10 cellular contexts compared by ENCODE assay signal in genomic region chr18:13465476-13465875, GRCh38.
DNase-seq lines count a peak whose midpoint lies in the region; ATAC-seq, FAIRE-seq and TF ChIP-seq lines count a peak whose summit lies in the region.
"Had no signal": no experiment of that assay in that cellular context is flagged by ENCODE, and none has a peak within 500 bp of the region (broad histone marks: within the 10 kb centered on the region; RNA-seq: fewer than 3 reads in every experiment).

No MANE protein-coding gene starts in this region.

- no peak overlapping the region for H3K27ac Mint-ChIP-seq in astrocyte (ENCODE audit: unreplicated experiment)
- peak overlapping the region; percentile 88 to 99 (median 95) for H3K27ac Mint-ChIP-seq in naive thymus-derived CD4-positive, alpha-beta T cell

- peaks cover under 1% of the 10 kb centered on the region for H3K9me3 Mint-ChIP-seq in astrocyte (ENCODE audit: unreplicated experiment)
- peaks cover 2 to 20% (median 13%) of the 10 kb centered on the region in 11 donors for H3K9me3 Mint-ChIP-seq in naive thymus-derived CD4-positive, alpha-beta T cell

- peaks cover 5% of the 10 kb centered on the region for H3K4me1 Mint-ChIP-seq in astrocyte (ENCODE audit: low read depth, unreplicated experiment)
- H3K4me1 Mint-ChIP-seq in naive thymus-derived CD4-positive, alpha-beta T cell: peaks cover 46 to 90% (median 84%) of the 10 kb centered on the region in 7 donors

- no peak overlapping the region for H3K4me3 Mint-ChIP-seq in astrocyte (ENCODE audit: unreplicated experiment)
- peak overlapping the region; percentile 87 to 100 (median 94) for H3K4me3 Mint-ChIP-seq in naive thymus-derived CD4-positive, alpha-beta T cell

- peak; percentile 40 for DNase-seq in GDM1 (lab: John Stamatoyannopoulos, UW)
- no peak for DNase-seq in astrocyte (ENCODE audit: low read depth)
- no peak for DNase-seq in naive thymus-derived CD4-positive, alpha-beta T cell
- no peak for DNase-seq in NCI-H2107 (lab: John Stamatoyannopoulos, UW)
- DNase-seq in NCI-H2227 treated with DMSO at 0.1 percent for 48 hours (lab: John Stamatoyannopoulos, UW): no peak
- no peak for DNase-seq in NAMALWA (ENCODE audit: low spot score)

- peak overlapping the region; percentile 64 for H3K4me2 ChIP-seq in astrocyte (ENCODE audit: low read length)

- H4K20me1 ChIP-seq in astrocyte (ENCODE audit: insufficient read depth, low read length): no peaks in the 10 kb centered on the region

- H3K36me3 ChIP-seq in astrocyte (ENCODE audit: insufficient read depth, low read length): no peaks in the 10 kb centered on the region
- H3K36me3 ChIP-seq in naive thymus-derived CD4-positive, alpha-beta T cell (ENCODE audit: control insufficient read depth in 2 of 3, insufficient read depth in 3 of 3, low read length in 3 of 3): no peaks in the 10 kb centered on the region

- peak; percentile 17 for ATAC-seq in HG03135 (IDR thresholded peaks at IDR 0.05; ENCODE audit: unreplicated experiment)
- ATAC-seq in naive thymus-derived CD4-positive, alpha-beta T cell: no peak
- ATAC-seq in HG02623 (IDR thresholded peaks at IDR 0.05; ENCODE audit: unreplicated experiment): no peak

- H3K9ac ChIP-seq in astrocyte (ENCODE audit: low read length): no peak overlapping the region

- no peak for TF ChIP-seq CTCF in astrocyte (IDR thresholded peaks at IDR 0.05; ENCODE audit: insufficient read depth, low read depth, low read length)

- CTCF ChIA-PET in naive thymus-derived CD4-positive, alpha-beta T cell (lab: Charles Lee): no interaction called here

- no peaks in the 10 kb centered on the region for H3K27me3 Mint-ChIP-seq in astrocyte (ENCODE audit: low read depth, unreplicated experiment)
- H3K27me3 Mint-ChIP-seq in naive thymus-derived CD4-positive, alpha-beta T cell: no peaks in the 10 kb centered on the region

- H3K9me3 ChIP-seq in astrocyte (ENCODE audit: insufficient read depth, low read depth, low read length): no peaks in the 10 kb centered on the region
- H3K9me3 ChIP-seq in naive thymus-derived CD4-positive, alpha-beta T cell (ENCODE audit: control insufficient read depth in 2 of 3, low read length in 3 of 3): no peaks in the 10 kb centered on the region

- POLR2A ChIA-PET in naive thymus-derived CD4-positive, alpha-beta T cell (lab: Charles Lee): interaction anchor here (0.6 to 1.5 kb wide), 2 partner anchors 9 to 12 kb away, joined by 3 read pairs; no protein-coding TSS in a partner anchor

- intact Hi-C loops in naive thymus-derived CD4-positive, alpha-beta T cell (cut with micrococcal nuclease): loop anchor here (1.0 to 10.0 kb wide), 8 partner anchors 27 to 259 kb away; partner anchors contain the start of genes FAM210A (in 1 of the 2) and RNMT (in 1 of the 2)

- H3K36me3 Mint-ChIP-seq in astrocyte (ENCODE audit: low read depth, unreplicated experiment): peaks cover 7% of the 10 kb centered on the region
- peaks cover 14 to 46% (median 26%) of the 10 kb centered on the region in 5 donors for H3K36me3 Mint-ChIP-seq in naive thymus-derived CD4-positive, alpha-beta T cell

- H3K4me1 ChIP-seq in astrocyte (ENCODE audit: insufficient read depth, low read length): peaks cover 9% of the 10 kb centered on the region
- peaks cover 16 to 47% of the 10 kb centered on the region in 2 donors for H3K4me1 ChIP-seq in naive thymus-derived CD4-positive, alpha-beta T cell (ENCODE audit: control insufficient read depth in 2 of 2, insufficient read depth in 2 of 2, low read length in 2 of 2)

- H3K79me2 ChIP-seq in astrocyte (ENCODE audit: insufficient read depth, low read length): no peaks in the 10 kb centered on the region

- no peak overlapping the region for H3K27ac ChIP-seq in astrocyte (ENCODE audit: low read depth, low read length)
- peak overlapping the region; percentile 66 for H3K27ac ChIP-seq in naive thymus-derived CD4-positive, alpha-beta T cell (ENCODE audit: low read depth, low read length)
- H3K27ac ChIP-seq: RWPE1 had no signal

- FAIRE-seq in astrocyte (lab: Jason Lieb, UNC): no peak
- FAIRE-seq: keratinocyte had no signal

- H3K27me3 ChIP-seq in astrocyte (ENCODE audit: insufficient read depth, low read length): no peaks in the 10 kb centered on the region
- no peaks in the 10 kb centered on the region for H3K27me3 ChIP-seq in naive thymus-derived CD4-positive, alpha-beta T cell (ENCODE audit: control insufficient read depth in 2 of 2, insufficient read depth in 2 of 2, low read length in 2 of 2)

- H2AFZ ChIP-seq in astrocyte (ENCODE audit: low read depth, low read length): no peak overlapping the region

- no peak overlapping the region for H3K4me3 ChIP-seq in astrocyte (ENCODE audit: insufficient read depth, low read depth, low read length)
- H3K4me3 ChIP-seq in naive thymus-derived CD4-positive, alpha-beta T cell (ENCODE audit: low read length): peak overlapping the region; percentile 66
